Comparison of ENCODE assay signal across 30 cellular contexts in the genomic region with DNA sequence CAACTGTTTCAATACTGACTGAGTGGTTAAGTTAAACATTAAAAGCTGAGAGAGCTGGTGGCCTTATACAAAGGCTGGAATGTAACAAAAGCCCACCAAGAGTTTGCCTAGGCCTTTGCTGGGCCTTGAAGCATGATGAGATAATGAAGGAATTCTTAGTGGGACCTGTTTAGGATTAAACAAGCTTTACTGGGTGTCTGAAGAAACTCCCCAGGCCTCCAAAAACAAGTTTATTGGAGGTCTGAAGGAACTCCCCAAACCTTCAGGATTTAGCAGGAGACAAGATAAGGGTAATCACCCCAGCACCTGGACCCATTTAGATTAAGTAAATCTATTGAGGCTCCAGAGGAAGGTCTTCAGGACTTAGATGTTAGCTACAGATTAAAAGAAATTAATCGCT. TPM values are rescaled to one million over a fixed set of nuclear protein-coding genes. Genes with fewer than 3 reads are reported as not detected.
"Had no signal": no experiment of that assay in that cellular context is flagged by ENCODE, and none has a peak within 500 bp of the region (broad histone marks: within the 10 kb centered on the region; RNA-seq: fewer than 3 reads in every experiment).

No MANE protein-coding gene starts in this region.

- H3K9me3 Mint-ChIP-seq: activated CD4-positive, alpha-beta memory T cell treated with anti-CD3 and anti-CD28 coated beads for 36 hours; activated CD4-positive, alpha-beta T cell treated with anti-CD3 and anti-CD28 coated beads, Interleukin-2, amount 10 ng/mL, durations not matched to agents 7 days and 5 days; activated naive CD4-positive, alpha-beta T cell treated with anti-CD3 and anti-CD28 coated beads for 36 hours; activated T-cell treated with anti-CD3 and anti-CD28 coated beads, Interleukin-2, amount 50 U/mL, for 4 hours; activated T-helper 17 cell treated with anti-CD3 and anti-CD28 coated beads, Interleukin-2, amount 50 U/mL, for 72 hours had no signal

- H3K4me1 ChIP-seq: Peyer's patch had no signal

- DNase-seq: activated CD4-positive, alpha-beta memory T cell treated with anti-CD3 and anti-CD28 coated beads for 36 hours; activated CD4-positive, alpha-beta T cell treated with anti-CD3 and anti-CD28 coated beads, Interleukin-2, amount 10 ng/mL, durations not matched to agents 7 days and 5 days; activated CD4-positive, CD25-positive, alpha-beta regulatory T cell; activated CD8-positive, alpha-beta memory T cell treated with anti-CD3 and anti-CD28 coated beads for 24 hours; activated gamma-delta T cell; activated naive CD4-positive, alpha-beta T cell treated with anti-CD3 and anti-CD28 coated beads for 36 hours; activated T-cell treated with anti-CD3 and anti-CD28 coated beads, Interleukin-2, amount 50 U/mL, for 4 hours; amygdala; MG63; MV-4-11; NCI-H1105; NCI-H1436; NCI-H1694 treated with DMSO at 0.1 percent for 48 hours; NCI-H2029 treated with DMSO at 0.1 percent for 48 hours; NCI-H446; NCI-H524 treated with DMSO at 0.1 percent for 48 hours; NCI-H774; NK-92 treated with Interleukin-12 subunit alpha and Interleukin-12 subunit beta, amount 100 ng/mL, for 24 hours; Peyer's patch; Right ventricle myocardium superior; SJCRH30; SK-N-SH; T-helper 1 cell had no signal

- H3K4me3 ChIP-seq: MG63, Peyer's patch, SJCRH30 had no signal

- H3K36me3 Mint-ChIP-seq: activated CD4-positive, alpha-beta memory T cell treated with anti-CD3 and anti-CD28 coated beads for 36 hours; activated naive CD8-positive, alpha-beta T cell; brain had no signal

- H3K4me3 Mint-ChIP-seq: activated CD4-positive, alpha-beta memory T cell treated with anti-CD3 and anti-CD28 coated beads for 36 hours; activated CD4-positive, alpha-beta T cell treated with anti-CD3 and anti-CD28 coated beads, Interleukin-2, amount 10 ng/mL, durations not matched to agents 7 days and 5 days; activated naive CD4-positive, alpha-beta T cell treated with anti-CD3 and anti-CD28 coated beads for 36 hours; activated naive CD8-positive, alpha-beta T cell; activated T-cell treated with anti-CD3 and anti-CD28 coated beads, Interleukin-2, amount 50 U/mL, for 4 hours; activated T-helper 17 cell treated with anti-CD3 and anti-CD28 coated beads, Interleukin-2, amount 50 U/mL, for 72 hours had no signal

- H3K36me3 ChIP-seq: MG63, Peyer's patch, SJCRH30 had no signal

- H3K27ac ChIP-seq: Peyer's patch, RWPE1, SJCRH30, VCaP had no signal

- H3K27ac Mint-ChIP-seq: activated CD4-positive, alpha-beta memory T cell treated with anti-CD3 and anti-CD28 coated beads for 36 hours; activated CD4-positive, alpha-beta T cell treated with anti-CD3 and anti-CD28 coated beads, Interleukin-2, amount 10 ng/mL, durations not matched to agents 7 days and 5 days; activated naive CD4-positive, alpha-beta T cell treated with anti-CD3 and anti-CD28 coated beads for 36 hours; activated naive CD8-positive, alpha-beta T cell; activated T-helper 17 cell treated with anti-CD3 and anti-CD28 coated beads, Interleukin-2, amount 50 U/mL, for 72 hours had no signal

- H3K27me3 ChIP-seq: MG63, Peyer's patch had no signal

- H3K9ac ChIP-seq: SK-N-SH had no signal

- H3K4me2 ChIP-seq: SK-N-SH had no signal

- H3K9me3 ChIP-seq: MG63, Peyer's patch, SJCRH30, SK-N-SH had no signal

- ATAC-seq: activated T-cell treated with anti-CD3 and anti-CD28 coated beads, Interleukin-2, amount 50 U/mL, for 4 hours; activated T-helper 17 cell treated with anti-CD3 and anti-CD28 coated beads, Interleukin-2, amount 50 U/mL, for 72 hours had no signal

- H3K27me3 Mint-ChIP-seq: activated CD4-positive, alpha-beta memory T cell treated with anti-CD3 and anti-CD28 coated beads for 36 hours; activated CD4-positive, alpha-beta T cell treated with anti-CD3 and anti-CD28 coated beads, Interleukin-2, amount 10 ng/mL, durations not matched to agents 7 days and 5 days; activated naive CD8-positive, alpha-beta T cell; activated T-helper 17 cell treated with anti-CD3 and anti-CD28 coated beads, Interleukin-2, amount 50 U/mL, for 72 hours had no signal

RNA-seq across cellular contexts. Expression of gene PCARE, which starts 18.7 kb away (rescaled TPM):
- total RNA-seq: activated CD4-positive, alpha-beta memory T cell treated with anti-CD3 and anti-CD28 coated beads for 36 hours; activated CD4-positive, alpha-beta T cell treated with anti-CD3 and anti-CD28 coated beads, Interleukin-2, amount 10 ng/mL, durations not matched to agents 7 days and 5 days; activated naive CD4-positive, alpha-beta T cell treated with anti-CD3 and anti-CD28 coated beads for 36 hours; activated T-cell treated with anti-CD3 and anti-CD28 coated beads, Interleukin-2, amount 50 U/mL, for 4 hours; activated T-helper 17 cell treated with anti-CD3 and anti-CD28 coated beads, Interleukin-2, amount 50 U/mL, for 72 hours; astrocyte; Peyer's patch; T-helper 2 cell treated with Interferon-gamma antibody and Interleukin-4, amounts not matched to agents 100 ng/mL and 5 ng/mL, for 36 hours had no signal
- polyA plus RNA-seq: SK-N-SH had no signal
